Comparison of ENCODE assay signal across 12 cellular contexts in genomic region chr3:188583476-188584161, GRCh38.
DNase-seq lines count a peak whose midpoint lies in the region; ATAC-seq, FAIRE-seq and TF ChIP-seq lines count a peak whose summit lies in the region.
"Had no signal": no experiment of that assay in that cellular context is flagged by ENCODE, and none has a peak within 500 bp of the region (broad histone marks: within the 10 kb centered on the region; RNA-seq: fewer than 3 reads in every experiment).

No MANE protein-coding gene starts in this region.

- H3F3A ChIP-seq in GM23248 (ENCODE audit: insufficient read depth), result peaks cover 21% of the 10 kb centered on the region; the same call in 1 of the 2 replicates

- no peak overlapping the region for H3K4me3 Mint-ChIP-seq in activated B cell treated with CpG ODN at 0.5 μM for 24 hours
- H3K4me3 Mint-ChIP-seq: nephron progenitor cell; stimulated activated naive CD8-positive, alpha-beta T cell treated with anti-CD3 and anti-CD28 coated beads, Interleukin-15, Interleukin-2, amounts not matched to agents 100 ng/mL and 50 ng/mL, for 24 hours had no signal

- H3K27me3 Mint-ChIP-seq in activated B cell treated with CpG ODN at 0.5 μM for 24 hours, result no peaks in the 10 kb centered on the region
- H3K27me3 Mint-ChIP-seq: activated naive CD8-positive, alpha-beta T cell; stimulated activated naive CD8-positive, alpha-beta T cell treated with anti-CD3 and anti-CD28 coated beads, Interleukin-15, Interleukin-2, amounts not matched to agents 100 ng/mL and 50 ng/mL, for 24 hours had no signal

- no peak overlapping the region for H2AFZ ChIP-seq in GM23248
- H2AFZ ChIP-seq in keratinocyte (ENCODE audit: control insufficient read depth, low read length), result no peak overlapping the region

- no peaks in the 10 kb centered on the region for H4K20me1 ChIP-seq in GM23248 (ENCODE audit: insufficient read depth)
- H4K20me1 ChIP-seq in keratinocyte (ENCODE audit: control insufficient read depth, extremely low read depth, insufficient read depth, low read length), result no peaks in the 10 kb centered on the region

- no peaks in the 10 kb centered on the region for H3K36me3 ChIP-seq in GM23248 (ENCODE audit: low read depth)
- H3K36me3 ChIP-seq in keratinocyte (ENCODE audit: control insufficient read depth in 2 of 2, extremely low read depth in 1 of 2, insufficient read depth in 2 of 2, low read length in 2 of 2), result no peaks in the 10 kb centered on the region

- peak; percentile 48 for ATAC-seq in activated B cell treated with CpG ODN at 0.5 μM for 24 hours (ENCODE audit: low read depth)

- H3K9me1 ChIP-seq in keratinocyte (ENCODE audit: control insufficient read depth, extremely low read depth, insufficient read depth, low read length), result no peaks in the 10 kb centered on the region

- TF ChIP-seq CTCF in activated B cell treated with CpG ODN at 0.5 μM for 24 hours (IDR thresholded peaks at IDR 0.05) (no peak), keratinocyte (optimal IDR thresholded peaks at IDR 0.05 in 1 of 3, IDR thresholded peaks at IDR 0.05 in 1 of 3, conservative IDR thresholded peaks at IDR 0.05 in 1 of 3; ENCODE audit: extremely low read depth in 1 of 3, insufficient read depth in 2 of 3, low read length in 3 of 3) (no peak)

- H3K27ac ChIP-seq in GM23248 (peak overlapping the region; percentile 46), keratinocyte (ENCODE audit: control insufficient read depth, insufficient read depth, low read length) (peak overlapping the region; percentile 78)

- in situ Hi-C loops in GM23248 (cut with MboI), result no loop called here

- FAIRE-seq in keratinocyte (lab: Jason Lieb, UNC), result peak; percentile 26

- peaks cover 8% of the 10 kb centered on the region for H3K36me3 Mint-ChIP-seq in activated B cell treated with CpG ODN at 0.5 μM for 24 hours (ENCODE audit: low read depth)

- intact Hi-C loops in activated B cell treated with CpG ODN at 0.5 μM for 24 hours (cut with micrococcal nuclease), result loop anchor here (1.0 to 5.0 kb wide), 16 partner anchors 23 to 841 kb away; partner anchors contain the start of genes BCL6 and LPP
- intact Hi-C loops in cardiac septum (cut with DNase I), result loop anchor here (5.0 kb wide), 2 partner anchors 296 to 369 kb away; no protein-coding TSS in a partner anchor

- H3K27ac Mint-ChIP-seq in activated B cell treated with CpG ODN at 0.5 μM for 24 hours, result no peak overlapping the region
- H3K27ac Mint-ChIP-seq: activated naive CD8-positive, alpha-beta T cell; nephron progenitor cell; stimulated activated naive CD8-positive, alpha-beta T cell treated with anti-CD3 and anti-CD28 coated beads, Interleukin-15, Interleukin-2, amounts not matched to agents 100 ng/mL and 50 ng/mL, for 24 hours had no signal

- H3K4me1 Mint-ChIP-seq in activated B cell treated with CpG ODN at 0.5 μM for 24 hours, result peaks cover 33% of the 10 kb centered on the region
- H3K4me1 Mint-ChIP-seq: nephron progenitor cell had no signal

- H3K4me1 ChIP-seq in GM23248 (ENCODE audit: insufficient read depth) (peaks cover 34% of the 10 kb centered on the region), keratinocyte (ENCODE audit: control insufficient read depth, extremely low read depth, insufficient read depth, low read length) (peaks cover 30% of the 10 kb centered on the region)

- no peaks in the 10 kb centered on the region for H3K9me3 Mint-ChIP-seq in activated B cell treated with CpG ODN at 0.5 μM for 24 hours
- H3K9me3 Mint-ChIP-seq: nephron progenitor cell; stimulated activated naive CD8-positive, alpha-beta T cell treated with anti-CD3 and anti-CD28 coated beads, Interleukin-15, Interleukin-2, amounts not matched to agents 100 ng/mL and 50 ng/mL, for 24 hours had no signal

- H3K4me2 ChIP-seq in GM23248 (ENCODE audit: unreplicated experiment) (peak overlapping the region; percentile 72), keratinocyte (ENCODE audit: control insufficient read depth, extremely low read depth, insufficient read depth, low read depth, low read length) (peak overlapping the region; percentile 88)

- WGBS in GM23248 (ENCODE audit: low coverage in 1 of 2, low lambda C conversion rate in 2 of 2, missing lambda C conversion rate in 2 of 2), 2 experiments, result 85 to 87% methylated on average over 8 of the region's 8 CpGs

- H3K79me2 ChIP-seq in GM23248 (ENCODE audit: insufficient read depth) (0 out of 2 replicates have a peak, but pooled peaks cover 5% of the 10 kb centered on the region), keratinocyte (ENCODE audit: control insufficient read depth, insufficient read depth, low read length) (no peaks in the 10 kb centered on the region)

- no peaks in the 10 kb centered on the region for H3K27me3 ChIP-seq in GM23248 (replicated peaks; ENCODE audit: insufficient read depth)
- H3K27me3 ChIP-seq in keratinocyte (ENCODE audit: control insufficient read depth, extremely low read depth, insufficient read depth, low read length), result no peaks in the 10 kb centered on the region

- DNase-seq in GM23248, result no peak
- DNase-seq in activated B cell treated with CpG ODN at 0.5 μM for 24 hours, result no peak
- DNase-seq in keratinocyte (ENCODE audit: low read depth, low spot score), result no peak
- DNase-seq in stimulated activated CD4-positive, alpha-beta T cell treated with anti-CD3 and anti-CD28 coated beads, TNF-alpha, amount 100 ng/mL, for 24 hours (ENCODE audit: low read depth in 3 of 3), result peak in 2 of 3 experiments; percentile 9
- no peak for DNase-seq in COR-L47 (lab: John Stamatoyannopoulos, UW)
- no peak for DNase-seq in effector CD8-positive, alpha-beta T cell (lab: John Stamatoyannopoulos, UW)
- no peak for DNase-seq in cardiac septum (ENCODE audit: low spot score)
- DNase-seq in NCI-H2029 treated with DMSO at 0.1 percent for 48 hours (lab: John Stamatoyannopoulos, UW), result no peak
- DNase-seq: nephron progenitor cell, SIG-M5 had no signal

- CTCF ChIA-PET in activated B cell treated with CpG ODN at 0.5 μM for 24 hours (lab: Charles Lee), result interaction anchor here (0.8 to 2.9 kb wide), 10 partner anchors 10 to 844 kb away, joined by 3 to 45 read pairs (median 4); no protein-coding TSS in a partner anchor

- H3K4me3 ChIP-seq in GM23248 (peak overlapping the region; percentile 54), keratinocyte (ENCODE audit: control insufficient read depth in 2 of 3, extremely low read depth in 1 of 3, insufficient read depth in 2 of 3, low read depth in 1 of 3, low read length in 3 of 3) (no peak overlapping the region)

- POLR2A ChIA-PET in activated B cell treated with CpG ODN at 0.5 μM for 24 hours (lab: Charles Lee), result interaction anchor here (0.6 to 3.6 kb wide), 37 partner anchors 9 to 845 kb away, joined by 3 to 26 read pairs (median 4); partner anchors contain the start of genes BCL6 and LPP

- H3K9me3 ChIP-seq in GM23248 (ENCODE audit: low read depth) (no peaks in the 10 kb centered on the region), keratinocyte (ENCODE audit: control insufficient read depth, low read depth, low read length) (no peaks in the 10 kb centered on the region)

- no peaks in the 10 kb centered on the region for H3K9me2 ChIP-seq in GM23248 (ENCODE audit: insufficient read depth)

- dilution Hi-C loops in keratinocyte (cut with MboI; ENCODE audit: extremely low pct_ligation_motif_present, low sequenced_read_pairs), result no loop called here

- H3K9ac ChIP-seq in GM23248, result no peak overlapping the region
- no peak overlapping the region for H3K9ac ChIP-seq in keratinocyte (ENCODE audit: control insufficient read depth, extremely low read depth, insufficient read depth, low read length)

Comparison
In these comparisons a context has a peak if more than half of its experiments do, and no peak if none do; other contexts are left out.
1. DNase-seq: peak in stimulated activated CD4-positive, alpha-beta T cell treated with anti-CD3 and anti-CD28 coated beads, TNF-alpha, amount 100 ng/mL, for 24 hours (2 of 3); none in GM23248 (single experiment), activated B cell treated with CpG ODN at 0.5 μM for 24 hours (single experiment), keratinocyte (single experiment), COR-L47 (single experiment), effector CD8-positive, alpha-beta T cell (single experiment), cardiac septum (single experiment) and NCI-H2029 treated with DMSO at 0.1 percent for 48 hours (single experiment).